In the genomic region with DNA sequence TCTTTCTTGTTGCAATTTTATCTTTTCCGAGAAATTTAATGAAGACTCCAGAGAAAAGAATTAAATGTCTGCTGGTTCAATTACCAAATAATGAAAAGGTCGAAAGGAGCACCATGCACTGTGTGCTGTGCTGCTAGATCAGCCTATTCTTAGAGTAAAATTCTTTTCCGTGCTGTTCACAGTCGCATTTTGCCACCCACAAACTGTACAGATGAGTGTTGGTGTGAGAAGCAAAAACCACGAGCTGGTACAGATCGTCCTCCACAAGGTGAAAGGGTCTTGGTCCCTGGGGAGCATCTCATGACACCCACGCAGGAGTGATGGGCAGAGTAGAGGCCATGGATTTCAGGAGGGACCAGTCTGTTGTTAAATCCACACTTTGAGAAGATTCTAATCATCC, we compare ENCODE assay signal across 30 cellular contexts.
"Had no signal": no experiment of that assay in that cellular context is flagged by ENCODE, and none has a peak within 500 bp of the region (broad histone marks: within the 10 kb centered on the region; RNA-seq: fewer than 3 reads in every experiment).

No MANE protein-coding gene starts in this region.

- ATAC-seq: activated CD4-positive, alpha-beta T cell treated with anti-CD3 and anti-CD28 coated beads for 36 hours; activated CD8-positive, alpha-beta memory T cell treated with anti-CD3 and anti-CD28 coated beads, Interleukin-2, amount 10 ng/mL, durations not matched to agents 7 days and 5 days; activated CD8-positive, alpha-beta T cell treated with anti-CD3 and anti-CD28 coated beads, Interleukin-2, amount 10 ng/mL, durations not matched to agents 7 days and 5 days; esophagus mucosa; foreskin keratinocyte; gastrocnemius medialis; heart right ventricle; T-helper 17 cell had no signal

- H3K36me3 ChIP-seq: brain microvascular endothelial cell, gastrocnemius medialis, heart right ventricle had no signal

- H3K27ac ChIP-seq: brain microvascular endothelial cell, dorsolateral prefrontal cortex, foreskin keratinocyte, gastrocnemius medialis, heart right ventricle, hepatocyte had no signal

- H3K4me3 Mint-ChIP-seq: activated CD4-positive, alpha-beta memory T cell treated with anti-CD3 and anti-CD28 coated beads for 36 hours; activated CD4-positive, alpha-beta T cell treated with anti-CD3 and anti-CD28 coated beads for 36 hours; activated CD4-positive, alpha-beta T cell treated with anti-CD3 and anti-CD28 coated beads, Interleukin-2, amount 10 ng/mL, durations not matched to agents 24 days and 14 days; activated CD8-positive, alpha-beta memory T cell treated with anti-CD3 and anti-CD28 coated beads, Interleukin-2, amount 10 ng/mL, durations not matched to agents 7 days and 5 days; activated CD8-positive, alpha-beta T cell treated with anti-CD3 and anti-CD28 coated beads, Interleukin-2, amount 10 ng/mL, durations not matched to agents 7 days and 5 days; activated naive CD4-positive, alpha-beta T cell treated with anti-CD3 and anti-CD28 coated beads, Interleukin-2, amount 10 ng/mL, durations not matched to agents 7 days and 5 days; activated naive CD8-positive, alpha-beta T cell; activated T-helper 1 cell treated with anti-CD3 and anti-CD28 coated beads, Interleukin-12 subunit alpha, Interleukin-12 subunit beta, Interleukin-2, Interleukin-4 antibody, amounts not matched to agents 30 ng/mL and 10 ng/mL and 1 ng/mL, durations not matched to agents 14 hours and 24 hours and 36 hours; dendritic cell treated with granulocyte-macrophage colony-stimulating factor and Interleukin-4, amounts not matched to agents 40 ng/mL and 50 ng/mL, for 4 days; endodermal cell; T-helper 17 cell had no signal

- H2AFZ ChIP-seq: hepatocyte had no signal

- H3K4me2 ChIP-seq: hepatocyte had no signal

- H3K4me3 ChIP-seq: dorsolateral prefrontal cortex, gastrocnemius medialis, heart right ventricle, hepatocyte had no signal

- H3K4me1 ChIP-seq: foreskin keratinocyte, gastrocnemius medialis, heart right ventricle had no signal

- H3K27me3 Mint-ChIP-seq: activated CD4-positive, alpha-beta T cell treated with anti-CD3 and anti-CD28 coated beads, Interleukin-2, amount 10 ng/mL, durations not matched to agents 24 days and 14 days; activated CD8-positive, alpha-beta memory T cell treated with anti-CD3 and anti-CD28 coated beads, Interleukin-2, amount 10 ng/mL, durations not matched to agents 7 days and 5 days; activated naive CD4-positive, alpha-beta T cell treated with anti-CD3 and anti-CD28 coated beads, Interleukin-2, amount 10 ng/mL, durations not matched to agents 7 days and 5 days; dendritic cell treated with granulocyte-macrophage colony-stimulating factor and Interleukin-4, amounts not matched to agents 40 ng/mL and 50 ng/mL, for 4 days had no signal

- H3K4me1 Mint-ChIP-seq: activated CD4-positive, alpha-beta T cell treated with anti-CD3 and anti-CD28 coated beads for 36 hours; activated CD4-positive, alpha-beta T cell treated with anti-CD3 and anti-CD28 coated beads, Interleukin-2, amount 10 ng/mL, durations not matched to agents 24 days and 14 days; activated CD8-positive, alpha-beta memory T cell treated with anti-CD3 and anti-CD28 coated beads, Interleukin-2, amount 10 ng/mL, durations not matched to agents 7 days and 5 days; activated naive CD4-positive, alpha-beta T cell treated with anti-CD3 and anti-CD28 coated beads, Interleukin-2, amount 10 ng/mL, durations not matched to agents 7 days and 5 days; endodermal cell; T-helper 17 cell had no signal

- H3K27me3 ChIP-seq: brain microvascular endothelial cell, foreskin keratinocyte, gastrocnemius medialis, hepatocyte had no signal

- H3K9me3 Mint-ChIP-seq: activated CD4-positive, alpha-beta memory T cell treated with anti-CD3 and anti-CD28 coated beads for 36 hours; activated CD4-positive, alpha-beta T cell treated with anti-CD3 and anti-CD28 coated beads, Interleukin-2, amount 10 ng/mL, durations not matched to agents 24 days and 14 days; activated naive CD4-positive, alpha-beta T cell treated with anti-CD3 and anti-CD28 coated beads, Interleukin-2, amount 10 ng/mL, durations not matched to agents 7 days and 5 days; activated T-helper 1 cell treated with anti-CD3 and anti-CD28 coated beads, Interleukin-12 subunit alpha, Interleukin-12 subunit beta, Interleukin-2, Interleukin-4 antibody, amounts not matched to agents 30 ng/mL and 10 ng/mL and 1 ng/mL, durations not matched to agents 14 hours and 24 hours and 36 hours; activated T-helper 2 cell treated with anti-CD3 and anti-CD28 coated beads, Interferon-gamma antibody, Interleukin-2, Interleukin-4, amounts not matched to agents 10 μg/mL and 5 μg/mL and 100 μg/mL, durations not matched to agents 14 hours and 24 hours and 36 hours; dendritic cell treated with granulocyte-macrophage colony-stimulating factor and Interleukin-4, amounts not matched to agents 40 ng/mL and 50 ng/mL, for 4 days had no signal

- H3K79me2 ChIP-seq: hepatocyte had no signal

- H3K27ac Mint-ChIP-seq: activated CD4-positive, alpha-beta memory T cell treated with anti-CD3 and anti-CD28 coated beads for 36 hours; activated CD4-positive, alpha-beta T cell treated with anti-CD3 and anti-CD28 coated beads for 36 hours; activated CD4-positive, alpha-beta T cell treated with anti-CD3 and anti-CD28 coated beads, Interleukin-2, amount 10 ng/mL, durations not matched to agents 24 days and 14 days; activated CD8-positive, alpha-beta memory T cell treated with anti-CD3 and anti-CD28 coated beads, Interleukin-2, amount 10 ng/mL, durations not matched to agents 7 days and 5 days; activated CD8-positive, alpha-beta T cell treated with anti-CD3 and anti-CD28 coated beads, Interleukin-2, amount 10 ng/mL, durations not matched to agents 7 days and 5 days; activated naive CD4-positive, alpha-beta T cell treated with anti-CD3 and anti-CD28 coated beads, Interleukin-2, amount 10 ng/mL, durations not matched to agents 7 days and 5 days; activated naive CD8-positive, alpha-beta T cell; activated T-helper 1 cell treated with anti-CD3 and anti-CD28 coated beads, Interleukin-12 subunit alpha, Interleukin-12 subunit beta, Interleukin-2, Interleukin-4 antibody, amounts not matched to agents 30 ng/mL and 10 ng/mL and 1 ng/mL, durations not matched to agents 14 hours and 24 hours and 36 hours; activated T-helper 2 cell treated with anti-CD3 and anti-CD28 coated beads, Interferon-gamma antibody, Interleukin-2, Interleukin-4, amounts not matched to agents 10 μg/mL and 5 μg/mL and 100 μg/mL, durations not matched to agents 14 hours and 24 hours and 36 hours; dendritic cell treated with granulocyte-macrophage colony-stimulating factor and Interleukin-4, amounts not matched to agents 40 ng/mL and 50 ng/mL, for 4 days; endodermal cell; T-helper 17 cell had no signal

- DNase-seq: activated CD4-positive, alpha-beta memory T cell treated with anti-CD3 and anti-CD28 coated beads for 36 hours; activated CD4-positive, alpha-beta T cell treated with anti-CD3 and anti-CD28 coated beads for 36 hours; activated CD4-positive, alpha-beta T cell treated with anti-CD3 and anti-CD28 coated beads, Interleukin-2, amount 10 ng/mL, durations not matched to agents 24 days and 14 days; activated CD4-positive, CD25-positive, alpha-beta regulatory T cell; activated CD4-positive, CD25-positive, alpha-beta regulatory T cell treated with anti-CD3 and anti-CD28 coated beads, Interleukin-2, amount 50 U/mL, for 72 hours; activated CD8-positive, alpha-beta memory T cell treated with anti-CD3 and anti-CD28 coated beads, Interleukin-2, amount 10 ng/mL, durations not matched to agents 7 days and 5 days; activated CD8-positive, alpha-beta memory T cell treated with anti-CD3 and anti-CD28 coated beads, Interleukin-2, amount 50 U/mL, for 4 hours; activated CD8-positive, alpha-beta T cell treated with anti-CD3 and anti-CD28 coated beads, Interleukin-2, amount 10 ng/mL, durations not matched to agents 7 days and 5 days; activated effector memory CD4-positive, alpha-beta T cell treated with anti-CD3 and anti-CD28 coated beads, Interleukin-2, amount 50 U/mL, for 16 hours; activated naive CD4-positive, alpha-beta T cell treated with anti-CD3 and anti-CD28 coated beads, Interleukin-2, amount 10 ng/mL, durations not matched to agents 7 days and 5 days; activated T-cell treated with anti-CD3 and anti-CD28 coated beads, Interleukin-2, amount 50 U/mL, for 1 hour; activated T-cell treated with anti-CD3 and anti-CD28 coated beads, Interleukin-2, amount 50 U/mL, for 48 hours; amniotic stem cell; anterior cingulate cortex; brain microvascular endothelial cell; effector memory CD4-positive, alpha-beta T cell; endodermal cell; foreskin keratinocyte; gastrocnemius medialis; glutamatergic neuron; heart right ventricle; T-helper 1 cell; T-helper 17 cell had no signal

- H3K36me3 Mint-ChIP-seq: activated CD4-positive, alpha-beta memory T cell treated with anti-CD3 and anti-CD28 coated beads for 36 hours; activated CD8-positive, alpha-beta memory T cell treated with anti-CD3 and anti-CD28 coated beads, Interleukin-2, amount 10 ng/mL, durations not matched to agents 7 days and 5 days; activated naive CD4-positive, alpha-beta T cell treated with anti-CD3 and anti-CD28 coated beads, Interleukin-2, amount 10 ng/mL, durations not matched to agents 7 days and 5 days; activated naive CD8-positive, alpha-beta T cell had no signal

- H3K9me3 ChIP-seq: gastrocnemius medialis had no signal
